In genomic region chr6:32940656-32941411, GRCh38 we compare ENCODE assay signal across 1 cellular context.
A peak's percentile ranks its signal among the peaks of the same experiment; 100 is the strongest.
TF ChIP-seq lines count a peak whose summit lies in the region.

HLA-DMB (minus strand) TSS chr6:32941028; CDS start chr6:32940807, 221 bp downstream.

TF ChIP-seq in HEK293, 187 proteins besides CTCF, POLR2A, EP300 and RAD21 (continued from another document):
- TF ChIP-seq ZNF155 (tag by site-specific recombination; IDR thresholded peaks at IDR 0.05) (no peak), ZNF707 (tag by site-specific recombination; IDR thresholded peaks at IDR 0.05) (no peak), ZNF449 (tag by site-specific recombination; IDR thresholded peaks at IDR 0.05) (no peak), SP7 (tag by site-specific recombination; IDR thresholded peaks at IDR 0.05) (no peak; the same call in 1 of the 2 replicates), TSHZ1 (tag by site-specific recombination; IDR thresholded peaks at IDR 0.05; ENCODE audit: borderline replicate concordance) (no peak), TRIM28 (IDR thresholded peaks at IDR 0.05; ENCODE audit: borderline replicate concordance, low read length) (0 out of 2 replicates have a peak, but pooled peaks have one; percentile 27), PATZ1 (tag by site-specific recombination; IDR thresholded peaks at IDR 0.05) (no peak), SCRT2 (tag by site-specific recombination; IDR thresholded peaks at IDR 0.05) (peak; percentile 96), ZNF560 (tag by site-specific recombination; IDR thresholded peaks at IDR 0.05; ENCODE audit: borderline replicate concordance) (no peak), ZNF223 (tag by site-specific recombination; IDR thresholded peaks at IDR 0.05) (no peak), ZNF792 (tag by site-specific recombination; IDR thresholded peaks at IDR 0.05) (no peak), ZSCAN18 (tag by site-specific recombination; IDR thresholded peaks at IDR 0.05) (no peak), ZNF747 (tag by site-specific recombination; IDR thresholded peaks at IDR 0.05) (no peak), ZNF777 (tag by site-specific recombination; IDR thresholded peaks at IDR 0.05; ENCODE audit: borderline replicate concordance) (no peak), ZNF600 (tag by site-specific recombination; IDR thresholded peaks at IDR 0.05) (peak; percentile 92), ZNF548 (tag by site-specific recombination; IDR thresholded peaks at IDR 0.05) (no peak), ZNF274 (IDR thresholded peaks at IDR 0.05; ENCODE audit: low read length) (no peak), ZNF274 (tag by site-specific recombination; IDR thresholded peaks at IDR 0.05; ENCODE audit: borderline replicate concordance) (no peak), ZNF10 (tag by site-specific recombination; IDR thresholded peaks at IDR 0.05) (no peak), ZNF221 (tag by site-specific recombination; IDR thresholded peaks at IDR 0.05; ENCODE audit: borderline replicate concordance) (no peak), YY2 (tag by site-specific recombination; IDR thresholded peaks at IDR 0.05) (peak; percentile 22; the same call in 1 of the 2 replicates), BCL6B (tag by site-specific recombination; IDR thresholded peaks at IDR 0.05) (no peak), ZSCAN30 (tag by site-specific recombination; IDR thresholded peaks at IDR 0.05) (no peak), EGR2 (tag by site-specific recombination; IDR thresholded peaks at IDR 0.05; ENCODE audit: low read depth) (no peak), ZNF488 (tag by site-specific recombination; IDR thresholded peaks at IDR 0.05) (no peak), BCL11B (tag by site-specific recombination; IDR thresholded peaks at IDR 0.05; ENCODE audit: low read depth) (no peak), ZNF776 (tag by site-specific recombination; IDR thresholded peaks at IDR 0.05; ENCODE audit: borderline replicate concordance) (no peak), ZBTB17 (tag by site-specific recombination; IDR thresholded peaks at IDR 0.05) (peak; percentile 83), ZFHX2 (tag by site-specific recombination; conservative IDR thresholded peaks at IDR 0.05) (no peak), ZNF121 (tag by site-specific recombination; IDR thresholded peaks at IDR 0.05) (no peak), ZXDB (tag by site-specific recombination; IDR thresholded peaks at IDR 0.05) (0 out of 2 replicates have a peak, but pooled peaks have one; percentile 27), ZNF280C (tag by site-specific recombination; IDR thresholded peaks at IDR 0.05) (no peak), ZNF148 (tag by site-specific recombination; IDR thresholded peaks at IDR 0.05; ENCODE audit: borderline replicate concordance) (no peak), ZNF561 (tag by site-specific recombination; IDR thresholded peaks at IDR 0.05; ENCODE audit: borderline replicate concordance) (no peak), ZNF280D (tag by site-specific recombination; IDR thresholded peaks at IDR 0.05) (no peak), ZNF416 (tag by site-specific recombination; IDR thresholded peaks at IDR 0.05) (no peak), GFI1B (tag by site-specific recombination; IDR thresholded peaks at IDR 0.05) (no peak), ZNF530 (tag by site-specific recombination; IDR thresholded peaks at IDR 0.05; ENCODE audit: low read depth) (no peak), ZNF48 (tag by site-specific recombination; IDR thresholded peaks at IDR 0.05) (no peak), ZNF335 (tag by site-specific recombination; conservative IDR thresholded peaks at IDR 0.05) (peak; percentile 88), ZNF184 (tag by site-specific recombination; IDR thresholded peaks at IDR 0.05) (no peak), ZNF521 (tag by site-specific recombination; IDR thresholded peaks at IDR 0.05) (no peak), FEZF1 (tag by site-specific recombination; IDR thresholded peaks at IDR 0.05) (no peak), ZBTB21 (tag by site-specific recombination; IDR thresholded peaks at IDR 0.05) (no peak), ZFP3 (tag by site-specific recombination; IDR thresholded peaks at IDR 0.05; ENCODE audit: low read depth) (no peak)
